Comparison of ENCODE assay signal across 18 cellular contexts in genomic region chr3:196341142-196341541, GRCh38. TPM values are rescaled to one million over a fixed set of nuclear protein-coding genes. Genes with fewer than 3 reads are reported as not detected.
DNase-seq lines count a peak whose midpoint lies in the region; ATAC-seq and TF ChIP-seq lines count a peak whose summit lies in the region.
"Had no signal": no experiment of that assay in that cellular context is flagged by ENCODE, and none has a peak within 500 bp of the region (broad histone marks: within the 10 kb centered on the region; RNA-seq: fewer than 3 reads in every experiment).

No MANE protein-coding gene starts in this region.

- no peaks in the 10 kb centered on the region for H3K4me1 ChIP-seq in lower lobe of right lung

- peak overlapping the region; percentile 41 to 76 for H3K4me3 Mint-ChIP-seq in CD14-positive monocyte
- H3K4me3 Mint-ChIP-seq in activated naive CD8-positive, alpha-beta T cell treated with anti-CD3 and anti-CD28 coated beads, Interleukin-2, amount 50 U/mL, for 24 hours: no peak overlapping the region
- H3K4me3 Mint-ChIP-seq: activated B cell treated with CpG ODN at 0.5 μM for 24 hours; activated T-cell treated with anti-CD3 and anti-CD28 coated beads, Interleukin-2, amount 50 U/mL, for 24 hours; CD8-positive, alpha-beta T cell; natural killer cell had no signal

- no peaks in the 10 kb centered on the region for H3K9me3 ChIP-seq in lower lobe of right lung
- H3K9me3 ChIP-seq: spleen had no signal

- peaks cover 66% of the 10 kb centered on the region for H3K4me1 Mint-ChIP-seq in CD14-positive monocyte
- peaks cover 10% of the 10 kb centered on the region for H3K4me1 Mint-ChIP-seq in activated naive CD8-positive, alpha-beta T cell treated with anti-CD3 and anti-CD28 coated beads, Interleukin-2, amount 50 U/mL, for 24 hours

- no peak overlapping the region for H3K27ac ChIP-seq in lower lobe of right lung

- ATAC-seq in lower lobe of right lung: peak; percentile 52 to 64
- no peak for ATAC-seq in GM19463 (IDR thresholded peaks at IDR 0.05; ENCODE audit: unreplicated experiment)
- ATAC-seq in activated naive CD8-positive, alpha-beta T cell treated with anti-CD3 and anti-CD28 coated beads, Interleukin-2, amount 50 U/mL, for 24 hours: no peak
- ATAC-seq: CD8-positive, alpha-beta T cell; esophagus mucosa; natural killer cell had no signal

- H3K4me3 ChIP-seq in lower lobe of right lung: no peak overlapping the region
- H3K4me3 ChIP-seq: spleen had no signal

- H3K36me3 Mint-ChIP-seq in CD14-positive monocyte: peaks cover 3 to 4% of the 10 kb centered on the region in 2 donors
- peaks cover 2% of the 10 kb centered on the region for H3K36me3 Mint-ChIP-seq in activated naive CD8-positive, alpha-beta T cell treated with anti-CD3 and anti-CD28 coated beads, Interleukin-2, amount 50 U/mL, for 24 hours (ENCODE audit: low read depth)
- H3K36me3 Mint-ChIP-seq: natural killer cell had no signal

- H3K36me3 ChIP-seq in lower lobe of right lung: no peaks in the 10 kb centered on the region
- H3K36me3 ChIP-seq: spleen had no signal

- H3K27ac Mint-ChIP-seq in CD14-positive monocyte: peak overlapping the region; percentile 83 to 97 (median 94)
- H3K27ac Mint-ChIP-seq in activated naive CD8-positive, alpha-beta T cell treated with anti-CD3 and anti-CD28 coated beads, Interleukin-2, amount 50 U/mL, for 24 hours: no peak overlapping the region
- H3K27ac Mint-ChIP-seq: activated B cell treated with CpG ODN at 0.5 μM for 24 hours; activated T-cell treated with anti-CD3 and anti-CD28 coated beads, Interleukin-2, amount 50 U/mL, for 24 hours; CD8-positive, alpha-beta T cell; natural killer cell had no signal

- intact Hi-C loops in CD14-positive monocyte (cut with micrococcal nuclease): no loop called here
- intact Hi-C loops in lower lobe of right lung (cut with DNase I): no loop called here

- peaks cover 0 to 6% (median 3%) of the 10 kb centered on the region in 3 donors for H3K27me3 Mint-ChIP-seq in CD14-positive monocyte (ENCODE audit: low read depth in 3 of 3)
- H3K27me3 Mint-ChIP-seq in activated naive CD8-positive, alpha-beta T cell treated with anti-CD3 and anti-CD28 coated beads, Interleukin-2, amount 50 U/mL, for 24 hours: peaks cover 2% of the 10 kb centered on the region
- H3K27me3 Mint-ChIP-seq: activated T-cell treated with anti-CD3 and anti-CD28 coated beads, Interleukin-2, amount 50 U/mL, for 24 hours had no signal

- H3K27me3 ChIP-seq in lower lobe of right lung (ENCODE audit: low read depth): no peaks in the 10 kb centered on the region

- peak; percentile 77 for DNase-seq in CD14-positive monocyte (ENCODE audit: low spot score)
- peak; percentile 72 for DNase-seq in M059J (ENCODE audit: low read depth)
- peak; percentile 77 for DNase-seq in amniotic epithelial cell (ENCODE audit: low read depth)
- no peak for DNase-seq in lower lobe of right lung
- no peak for DNase-seq in HuH-7 (ENCODE audit: low spot score)
- no peak for DNase-seq in activated naive CD8-positive, alpha-beta T cell treated with anti-CD3 and anti-CD28 coated beads, Interleukin-2, amount 50 U/mL, for 24 hours
- DNase-seq in activated naive CD4-positive, alpha-beta T cell treated with Interleukin-2 at 50 U/mL for 16 hours: no peak
- DNase-seq: activated B cell treated with CpG ODN at 0.5 μM for 24 hours; activated T-cell treated with anti-CD3 and anti-CD28 coated beads, Interleukin-2, amount 50 U/mL, for 24 hours; CD8-positive, alpha-beta T cell; central memory CD4-positive, alpha-beta T cell; islet precursor cell; natural killer cell; NCI-H345; spleen had no signal

- peaks cover 0 to 2% (median 0%) of the 10 kb centered on the region in 7 donors for H3K9me3 Mint-ChIP-seq in CD14-positive monocyte
- no peaks in the 10 kb centered on the region for H3K9me3 Mint-ChIP-seq in activated naive CD8-positive, alpha-beta T cell treated with anti-CD3 and anti-CD28 coated beads, Interleukin-2, amount 50 U/mL, for 24 hours
- H3K9me3 Mint-ChIP-seq: activated B cell treated with CpG ODN at 0.5 μM for 24 hours; activated T-cell treated with anti-CD3 and anti-CD28 coated beads, Interleukin-2, amount 50 U/mL, for 24 hours; CD8-positive, alpha-beta T cell; natural killer cell had no signal

- TF ChIP-seq CTCF in CD14-positive monocyte (IDR thresholded peaks at IDR 0.05) (no peak), lower lobe of right lung (IDR thresholded peaks at IDR 0.05) (no peak)

RNA-seq across cellular contexts. Expression of gene TM4SF19, which starts 3.0 kb away (rescaled TPM):
- under 1 TPM in 1 of 2 donors, not detected in 1; 0.77 TPM for polyA plus RNA-seq in CD14-positive monocyte
- total RNA-seq in M059J (2014; rRNA removed; shearing (Covaris generic)): 3.2 and 3.3 TPM in 2 replicates
- 4.3 TPM for total RNA-seq in lower lobe of right lung
- total RNA-seq: activated B cell treated with CpG ODN at 0.5 μM for 24 hours; CD8-positive, alpha-beta T cell; urinary bladder had no signal
- polyA plus RNA-seq: urinary bladder had no signal

RNA-seq across cellular contexts. Expression of gene DYNLT2B, which starts 23.1 kb away (rescaled TPM):
- 1 to 10 TPM; 2.5 to 3.0 TPM for polyA plus RNA-seq in CD14-positive monocyte
- 29.1 and 31.0 TPM in 2 replicates for total RNA-seq in M059J (2014; rRNA removed; shearing (Covaris generic))
- total RNA-seq in lower lobe of right lung: 6.1 TPM

RNA-seq across cellular contexts. Expression of gene PCYT1A, which starts 53.6 kb away (rescaled TPM):
- 10 to 100 TPM; 24.3 to 31.6 TPM for polyA plus RNA-seq in CD14-positive monocyte
- 67.1 and 83.8 TPM in 2 replicates for total RNA-seq in M059J (2014; rRNA removed; shearing (Covaris generic))
- total RNA-seq in lower lobe of right lung: 56.1 TPM

Comparison
In these comparisons a context has a peak if more than half of its experiments do, and no peak if none do; other contexts are left out.
1. DNase-seq: peak in CD14-positive monocyte (single experiment), M059J (single experiment) and amniotic epithelial cell (single experiment); none in lower lobe of right lung (single experiment), HuH-7 (single experiment), activated naive CD8-positive, alpha-beta T cell treated with anti-CD3 and anti-CD28 coated beads, Interleukin-2, amount 50 U/mL, for 24 hours (single experiment) and activated naive CD4-positive, alpha-beta T cell treated with Interleukin-2 at 50 U/mL for 16 hours (single experiment).
2. ATAC-seq: peak in lower lobe of right lung (2 of 2); none in GM19463 (single experiment) and activated naive CD8-positive, alpha-beta T cell treated with anti-CD3 and anti-CD28 coated beads, Interleukin-2, amount 50 U/mL, for 24 hours (single experiment).